In genomic region chr2:29033172-29033571, GRCh38 we compare ENCODE assay signal across 16 cellular contexts. TPM values are rescaled to one million over a fixed set of nuclear protein-coding genes. Genes with fewer than 3 reads are reported as not detected.
DNase-seq lines count a peak whose midpoint lies in the region; ATAC-seq and TF ChIP-seq lines count a peak whose summit lies in the region.
"Had no signal": no experiment of that assay in that cellular context is flagged by ENCODE, and none has a peak within 500 bp of the region (broad histone marks: within the 10 kb centered on the region; RNA-seq: fewer than 3 reads in every experiment).

No MANE protein-coding gene starts in this region.

- no peak for TF ChIP-seq RAD21 in SK-N-SH (IDR thresholded peaks at IDR 0.05; ENCODE audit: low read length)

- CTCF ChIA-PET in SK-N-SH (lab: Yijun Ruan, JAX), result interaction anchor here (0.5 kb wide), 1 partner anchor 168 kb away, joined by 3 read pairs; no protein-coding TSS in a partner anchor

- H3K27me3 ChIP-seq in SK-N-SH (ENCODE audit: insufficient read depth) (no peaks in the 10 kb centered on the region), SJSA1 (replicated peaks) (no peaks in the 10 kb centered on the region), upper lobe of right lung (no peaks in the 10 kb centered on the region)
- H3K27me3 ChIP-seq: cardiac muscle cell, pancreas had no signal

- TF ChIP-seq CTCF in SK-N-SH (IDR thresholded peaks at IDR 0.05), result no peak
- no peak for TF ChIP-seq CTCF in upper lobe of right lung (IDR thresholded peaks at IDR 0.05)

- H3K4me1 ChIP-seq in SK-N-SH (ENCODE audit: control insufficient read depth in 1 of 2, insufficient read depth in 2 of 2, low read depth in 1 of 2, low read length in 1 of 2) (no peaks in the 10 kb centered on the region), SJSA1 (replicated peaks) (peaks cover 18% of the 10 kb centered on the region), upper lobe of right lung (no peaks in the 10 kb centered on the region)
- H3K4me1 ChIP-seq: pancreas had no signal

- H3K79me2 ChIP-seq in SK-N-SH (ENCODE audit: insufficient read depth), result no peaks in the 10 kb centered on the region

- POLR2A ChIA-PET in SK-N-SH (lab: Yijun Ruan, JAX), result no interaction called here

- no peak overlapping the region for H3K9ac ChIP-seq in SK-N-SH

- intact Hi-C loops in upper lobe of right lung (cut with DNase I), result no loop called here

- no peak overlapping the region for H3K27ac ChIP-seq in SK-N-SH (ENCODE audit: low read depth in 2 of 2, low read length in 1 of 2)
- peak overlapping the region; percentile 47 for H3K27ac ChIP-seq in SJSA1
- H3K27ac ChIP-seq in upper lobe of right lung, result no peak overlapping the region
- H3K27ac ChIP-seq: cardiac muscle cell, left ventricle myocardium inferior, pancreas had no signal

- H3K9me3 ChIP-seq in SK-N-SH, result no peaks in the 10 kb centered on the region
- no peaks in the 10 kb centered on the region; the same call in 1 of the 2 replicates for H3K9me3 ChIP-seq in SJSA1 (replicated peaks)
- no peaks in the 10 kb centered on the region for H3K9me3 ChIP-seq in upper lobe of right lung
- H3K9me3 ChIP-seq: left ventricle myocardium inferior, pancreas had no signal

- 53% methylated on average over 2 of the region's 2 CpGs for WGBS in SK-N-SH (ENCODE audit: low lambda C conversion rate)

- H2AFZ ChIP-seq in SK-N-SH (ENCODE audit: low read depth), result no peak overlapping the region

- DNase-seq in SK-N-SH, result no peak
- peak; percentile 61 to 63 for DNase-seq in SJSA1 (ENCODE audit: low read depth in 1 of 2, low spot score in 2 of 2)
- peak; percentile 28 for DNase-seq in iPS DF 19.7 (ENCODE audit: low read depth, low spot score)
- no peak for DNase-seq in upper lobe of right lung
- DNase-seq in NCI-H2171 treated with DMSO at 0.1 percent for 48 hours (lab: John Stamatoyannopoulos, UW), result no peak
- no peak for DNase-seq in activated T-cell treated with anti-CD3 and anti-CD28 coated beads, Interleukin-2, amount 50 U/mL, for 48 hours
- DNase-seq: activated T-cell treated with anti-CD3 and anti-CD28 coated beads, Interleukin-2, amount 50 U/mL, for 1 hour; left ventricle myocardium inferior; NCI-H2107; pancreas; stimulated activated CD4-positive, alpha-beta T cell treated with anti-CD3 and anti-CD28 coated beads, Interleukin-4, amount 100 ng/mL, for 1 hour had no signal

- H3K4me2 ChIP-seq in SK-N-SH, result no peak overlapping the region

- TF ChIP-seq EP300 in SK-N-SH (IDR thresholded peaks at IDR 0.05; ENCODE audit: borderline replicate concordance in 1 of 2, low read depth in 1 of 2, low read length in 1 of 2), result no peak

- H3K9me2 ChIP-seq in SK-N-SH, result no peaks in the 10 kb centered on the region

- ATAC-seq in SK-N-SH treated with all-trans-retinoic acid at 6 μM for 48 hours, result peak; percentile 49; the same call in 2 of the 3 replicates
- peak; percentile 35 for ATAC-seq in upper lobe of right lung
- no peak for ATAC-seq in GM19324 (IDR thresholded peaks at IDR 0.05; ENCODE audit: low FRiP score, unreplicated experiment)
- ATAC-seq: K562 had no signal

- H3K4me3 ChIP-seq in SK-N-SH (ENCODE audit: low read depth in 2 of 2, low read length in 1 of 2) (no peak overlapping the region), SJSA1 (no peak overlapping the region), upper lobe of right lung (no peak overlapping the region)
- H3K4me3 ChIP-seq: cardiac muscle cell, K562, left ventricle myocardium inferior, pancreas had no signal

- no peaks in the 10 kb centered on the region for H3F3A ChIP-seq in SK-N-SH (replicated peaks; ENCODE audit: insufficient read depth)

- no peaks in the 10 kb centered on the region for H4K20me1 ChIP-seq in SK-N-SH (ENCODE audit: insufficient read depth)

- H3K36me3 ChIP-seq in SK-N-SH (replicated peaks in 1 of 2; ENCODE audit: control insufficient read depth in 1 of 2, insufficient read depth in 2 of 2, low read length in 1 of 2), result no peaks in the 10 kb centered on the region
- no peaks in the 10 kb centered on the region for H3K36me3 ChIP-seq in SJSA1
- no peaks in the 10 kb centered on the region for H3K36me3 ChIP-seq in upper lobe of right lung
- H3K36me3 ChIP-seq: cardiac muscle cell, pancreas had no signal

TF ChIP-seq in SK-N-SH treated with all-trans-retinoic acid at 6 μM for 48 hours, 23 proteins besides CTCF, POLR2A, EP300 and RAD21 (continues in another document):
- TF ChIP-seq CSRNP3 (CRISPR knock-in tag; IDR thresholded peaks at IDR 0.05) (no peak), PPARA (CRISPR knock-in tag; IDR thresholded peaks at IDR 0.05; ENCODE audit: borderline replicate concordance) (no peak), ZNF565 (CRISPR knock-in tag; conservative IDR thresholded peaks at IDR 0.05; ENCODE audit: low read depth) (no peak), ZNF70 (CRISPR knock-in tag; IDR thresholded peaks at IDR 0.05) (no peak), POU6F1 (CRISPR knock-in tag; IDR thresholded peaks at IDR 0.05; ENCODE audit: borderline replicate concordance, low read depth) (no peak), BACH2 (CRISPR knock-in tag; IDR thresholded peaks at IDR 0.05; ENCODE audit: borderline replicate concordance) (no peak), ZNF8 (CRISPR knock-in tag; IDR thresholded peaks at IDR 0.05) (no peak)

TF ChIP-seq in SK-N-SH, 30 proteins besides CTCF, POLR2A, EP300 and RAD21:
- TF ChIP-seq FOXM1 (IDR thresholded peaks at IDR 0.05; ENCODE audit: low read depth), result no peak
- no peak for TF ChIP-seq REST (IDR thresholded peaks at IDR 0.05; ENCODE audit: low read depth, low read length)
- TF ChIP-seq SIN3A (IDR thresholded peaks at IDR 0.05; ENCODE audit: borderline replicate concordance, low read depth, low read length), result no peak
- no peak for TF ChIP-seq TAF1 (IDR thresholded peaks at IDR 0.05; ENCODE audit: borderline replicate concordance, low read depth, low read length)

RNA-seq across cellular contexts. Expression of gene PCARE, which starts 41.2 kb away (rescaled TPM):
- not detected in 2 replicates for polyA plus RNA-seq in SK-N-SH (2012; rRNA removed)
- not detected in 2 replicates for polyA plus RNA-seq in SK-N-SH (2012; cell fraction: cytosol; rRNA removed)
- not detected in 2 replicates for polyA plus RNA-seq in SK-N-SH (2012; cell fraction: nucleus; rRNA removed)
- total RNA-seq in SJSA1 (2014; rRNA removed; shearing (Covaris generic)), result not detected in 2 replicates
- 0.55 TPM for total RNA-seq in upper lobe of right lung
- total RNA-seq: K562, OCI-LY7 had no signal
- polyA plus RNA-seq: K562 had no signal

RNA-seq across cellular contexts. Expression of gene TOGARAM2, which starts 52.1 kb away (rescaled TPM):
- 0.10 and 0.69 TPM in 2 replicates for polyA plus RNA-seq in SK-N-SH (2012; rRNA removed)
- 0.06 and 0.13 TPM in 2 replicates for polyA plus RNA-seq in SK-N-SH (2012; cell fraction: cytosol; rRNA removed)
- 1.1 and 2.5 TPM in 2 replicates for polyA plus RNA-seq in SK-N-SH (2012; cell fraction: nucleus; rRNA removed)
- 0.03 TPM in 1 of 2 replicates, not detected in the other for total RNA-seq in SJSA1 (2014; rRNA removed; shearing (Covaris generic))
- 0.72 TPM for total RNA-seq in upper lobe of right lung
- total RNA-seq: K562 had no signal
- polyA plus RNA-seq: cardiac muscle cell, K562 had no signal

Comparison
In these comparisons a context has a peak if more than half of its experiments do, and no peak if none do; other contexts are left out.
1. DNase-seq: peak in SJSA1 (2 of 2) and iPS DF 19.7 (single experiment); none in SK-N-SH (single experiment), upper lobe of right lung (single experiment), NCI-H2171 treated with DMSO at 0.1 percent for 48 hours (single experiment) and activated T-cell treated with anti-CD3 and anti-CD28 coated beads, Interleukin-2, amount 50 U/mL, for 48 hours (0 of 2).